In the genomic region with DNA sequence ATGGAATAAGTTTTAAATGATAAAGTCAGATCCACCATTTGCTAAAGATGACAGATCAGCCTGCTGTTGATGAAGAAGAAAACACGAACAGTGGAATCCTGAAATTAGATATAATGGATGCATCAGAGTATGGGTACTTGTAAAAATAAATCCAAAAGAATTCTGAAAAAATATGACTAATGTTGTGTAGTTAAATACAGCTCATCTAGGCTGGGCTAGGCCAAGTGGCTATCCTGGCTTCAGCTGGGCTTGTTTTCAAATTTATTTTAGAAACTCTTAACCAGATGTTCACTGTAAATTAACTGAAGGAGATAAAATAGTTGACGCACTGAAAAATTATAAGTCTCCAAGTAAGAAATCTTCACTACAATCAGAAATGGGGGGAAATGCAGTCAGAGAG, we compare ENCODE assay signal across 17 cellular contexts. TPM values are rescaled to one million over a fixed set of nuclear protein-coding genes. Genes with fewer than 3 reads are reported as not detected.
DNase-seq lines count a peak whose midpoint lies in the region; TF ChIP-seq lines count a peak whose summit lies in the region.
"Had no signal": no experiment of that assay in that cellular context is flagged by ENCODE, and none has a peak within 500 bp of the region (broad histone marks: within the 10 kb centered on the region; RNA-seq: fewer than 3 reads in every experiment).

No MANE protein-coding gene starts in this region.

- H3K4me2 ChIP-seq in smooth muscle cell = no peak overlapping the region

- H2AFZ ChIP-seq in smooth muscle cell (ENCODE audit: low read depth) = peak overlapping the region; percentile 37

- H3K9me3 ChIP-seq in MG63 (no peaks in the 10 kb centered on the region), smooth muscle cell (replicated peaks; ENCODE audit: low read depth) (no peaks in the 10 kb centered on the region), ascending aorta (no peaks in the 10 kb centered on the region), tibial artery (no peaks in the 10 kb centered on the region)

- no peaks in the 10 kb centered on the region for H3K79me2 ChIP-seq in smooth muscle cell (ENCODE audit: low read depth)

- H3K4me1 ChIP-seq in smooth muscle cell (ENCODE audit: low read depth) (no peaks in the 10 kb centered on the region), ascending aorta (no peaks in the 10 kb centered on the region), tibial artery (peaks cover 0 to 4% (median 0%) of the 10 kb centered on the region in 4 donors)

- H3K4me3 ChIP-seq in MG63 = no peak overlapping the region
- no peak overlapping the region for H3K4me3 ChIP-seq in fibroblast of villous mesenchyme (ENCODE audit: low read depth, low read length)
- no peak overlapping the region for H3K4me3 ChIP-seq in smooth muscle cell
- no peak overlapping the region for H3K4me3 ChIP-seq in ascending aorta
- H3K4me3 ChIP-seq in tibial artery = no peak overlapping the region
- H3K4me3 ChIP-seq: SK-N-MC had no signal

- DNase-seq in ELR (ENCODE audit: low read depth) = peak; percentile 15
- peak; percentile 28 for DNase-seq in MG63
- DNase-seq in fibroblast of villous mesenchyme (ENCODE audit: low read depth) = peak; percentile 15
- DNase-seq in smooth muscle cell (lab: John Stamatoyannopoulos, UW; ENCODE audit: unreplicated experiment) = no peak
- DNase-seq in ascending aorta (ENCODE audit: low spot score in 2 of 2) = no peak
- DNase-seq in tibial artery = no peak
- DNase-seq in NCI-H226 = no peak
- DNase-seq: ACHN, COR-L47, HFFc6, MM.1S, NCI-H1092, NCI-H1436 treated with DMSO at 0.1 percent for 48 hours, NCI-H2029 treated with DMSO at 0.1 percent for 48 hours, NCI-H2171, SHP77 had no signal

- intact Hi-C loops in ascending aorta (cut with DNase I) = no loop called here
- intact Hi-C loops in tibial artery (cut with DNase I; ENCODE audit: low total_unique reads) = loop anchor here (10.0 kb wide), 2 partner anchors 103 to 327 kb away; no protein-coding TSS in a partner anchor

- H4K20me1 ChIP-seq in smooth muscle cell (ENCODE audit: low read depth) = no peaks in the 10 kb centered on the region

- H3K36me3 ChIP-seq in MG63 (no peaks in the 10 kb centered on the region), smooth muscle cell (ENCODE audit: low read depth) (no peaks in the 10 kb centered on the region), ascending aorta (no peaks in the 10 kb centered on the region), tibial artery (no peaks in the 10 kb centered on the region)

- H3F3A ChIP-seq in smooth muscle cell (ENCODE audit: low read depth) = no peaks in the 10 kb centered on the region

- H3K9ac ChIP-seq in smooth muscle cell (ENCODE audit: low read depth) = no peak overlapping the region

- no peak overlapping the region for H3K27ac ChIP-seq in smooth muscle cell (ENCODE audit: low read depth)
- H3K27ac ChIP-seq in ascending aorta = no peak overlapping the region
- H3K27ac ChIP-seq in tibial artery = no peak overlapping the region
- H3K27ac ChIP-seq: SK-N-MC had no signal

- WGBS in smooth muscle cell (ENCODE audit: low lambda C conversion rate) = 59% methylated on average over 2 of the region's 2 CpGs

- H3K27me3 ChIP-seq in MG63 (no peaks in the 10 kb centered on the region), smooth muscle cell (ENCODE audit: low read depth) (no peaks in the 10 kb centered on the region), ascending aorta (no peaks in the 10 kb centered on the region), tibial artery (no peaks in the 10 kb centered on the region)

- TF ChIP-seq CTCF in fibroblast of villous mesenchyme (IDR thresholded peaks at IDR 0.05; ENCODE audit: insufficient read depth, low read depth, low read length) (no peak), smooth muscle cell (IDR thresholded peaks at IDR 0.05; ENCODE audit: borderline replicate concordance, insufficient read depth, poor library complexity, severe bottlenecking) (no peak), ascending aorta (IDR thresholded peaks at IDR 0.05) (no peak), tibial artery (IDR thresholded peaks at IDR 0.05) (no peak)

RNA-seq across cellular contexts. Expression of a gene that starts 7.4 kb away (rescaled TPM):
- total RNA-seq in MG63 (2014; rRNA removed; shearing (Covaris generic); ENCODE audit: low replicate concordance) = 0.20 TPM in 1 of 2 replicates, not detected in the other
- total RNA-seq in fibroblast of villous mesenchyme (25.9 and 41.9 TPM in 2 replicates), smooth muscle cell (122 and 136 TPM in 2 replicates), ascending aorta (11.9 TPM)
- 102 and 153 TPM in 2 replicates for polyA plus RNA-seq in smooth muscle cell

Comparison
In these comparisons a context has a peak if more than half of its experiments do, and no peak if none do; other contexts are left out.
1. DNase-seq: peak in ELR (single experiment), MG63 (single experiment) and fibroblast of villous mesenchyme (single experiment); none in smooth muscle cell (single experiment), ascending aorta (0 of 2), tibial artery (0 of 2) and NCI-H226 (single experiment).
2. RNA of a gene that starts 7.4 kb away (total RNA-seq): 122 to 136 TPM in smooth muscle cell, 25.9 to 41.9 TPM in fibroblast of villous mesenchyme and 11.9 TPM in ascending aorta (single experiment); 0.20 TPM in MG63; every median in the first group is over 10 times any median in the second.